ENCODE assay signal across 1 cellular context in genomic region chr1:204251926-204252689, GRCh38.
TF ChIP-seq lines count a peak whose summit lies in the region.

No MANE protein-coding gene starts in this region.

TF ChIP-seq in liver, 16 proteins besides CTCF, POLR2A, EP300 and RAD21 (continued from another document):
- TF ChIP-seq, protein P1, sequence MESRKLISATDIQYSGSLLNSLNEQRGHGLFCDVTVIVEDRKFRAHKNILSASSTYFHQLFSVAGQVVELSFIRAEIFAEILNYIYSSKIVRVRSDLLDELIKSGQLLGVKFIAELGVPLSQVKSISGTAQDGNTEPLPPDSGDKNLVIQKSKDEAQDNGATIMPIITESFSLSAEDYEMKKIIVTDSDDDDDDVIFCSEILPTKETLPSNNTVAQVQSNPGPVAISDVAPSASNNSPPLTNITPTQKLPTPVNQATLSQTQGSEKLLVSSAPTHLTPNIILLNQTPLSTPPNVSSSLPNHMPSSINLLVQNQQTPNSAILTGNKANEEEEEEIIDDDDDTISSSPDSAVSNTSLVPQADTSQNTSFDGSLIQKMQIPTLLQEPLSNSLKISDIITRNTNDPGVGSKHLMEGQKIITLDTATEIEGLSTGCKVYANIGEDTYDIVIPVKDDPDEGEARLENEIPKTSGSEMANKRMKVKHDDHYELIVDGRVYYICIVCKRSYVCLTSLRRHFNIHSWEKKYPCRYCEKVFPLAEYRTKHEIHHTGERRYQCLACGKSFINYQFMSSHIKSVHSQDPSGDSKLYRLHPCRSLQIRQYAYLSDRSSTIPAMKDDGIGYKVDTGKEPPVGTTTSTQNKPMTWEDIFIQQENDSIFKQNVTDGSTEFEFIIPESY (IDR thresholded peaks at IDR 0.05): no peak
- no peak for TF ChIP-seq TAF1 (conservative IDR thresholded peaks at IDR 0.05)
- no peak for TF ChIP-seq GABPA (IDR thresholded peaks at IDR 0.05 in 1 of 2, conservative IDR thresholded peaks at IDR 0.05 in 1 of 2)
